Comparison of ENCODE assay signal across 2 cellular contexts in genomic region chrX:103586314-103586646, GRCh38.
TF ChIP-seq lines count a peak whose summit lies in the region.

No MANE protein-coding gene starts in this region.

TF ChIP-seq in endothelial cell of umbilical vein, 7 proteins besides CTCF, POLR2A, EP300 and RAD21:
- TF ChIP-seq POLR2AphosphoS5 (IDR thresholded peaks at IDR 0.05; ENCODE audit: insufficient read depth, low read depth, low read length) (no peak), JUN (IDR thresholded peaks at IDR 0.05; ENCODE audit: borderline replicate concordance, insufficient read depth, insufficient read length, low read depth) (no peak), MYC (IDR thresholded peaks at IDR 0.05; ENCODE audit: low read depth, low read length) (no peak), GATA2 (IDR thresholded peaks at IDR 0.05; ENCODE audit: insufficient read depth, insufficient read length, low read depth, low read length) (no peak), FOS (IDR thresholded peaks at IDR 0.05; ENCODE audit: borderline replicate concordance, insufficient read depth, low read length) (no peak), EZH2 (IDR thresholded peaks at IDR 0.05; ENCODE audit: borderline replicate concordance, low read depth, low read length, severe bottlenecking) (no peak)
- TF ChIP-seq, protein P1, sequence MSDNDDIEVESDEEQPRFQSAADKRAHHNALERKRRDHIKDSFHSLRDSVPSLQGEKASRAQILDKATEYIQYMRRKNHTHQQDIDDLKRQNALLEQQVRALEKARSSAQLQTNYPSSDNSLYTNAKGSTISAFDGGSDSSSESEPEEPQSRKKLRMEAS (IDR thresholded peaks at IDR 0.05; ENCODE audit: insufficient read depth, insufficient read length), result no peak

TF ChIP-seq in HEK293T, 16 proteins besides CTCF, POLR2A, EP300 and RAD21:
- no peak for TF ChIP-seq LEF1 (IDR thresholded peaks at IDR 0.05; ENCODE audit: borderline replicate concordance)
- no peak for TF ChIP-seq BHLHE40 (IDR thresholded peaks at IDR 0.05; ENCODE audit: borderline replicate concordance)
- TF ChIP-seq ARNT (IDR thresholded peaks at IDR 0.05), result no peak
- TF ChIP-seq CTBP1 (IDR thresholded peaks at IDR 0.05; ENCODE audit: borderline replicate concordance), result no peak
- TF ChIP-seq HDGF (IDR thresholded peaks at IDR 0.05; ENCODE audit: borderline replicate concordance), result no peak
- no peak for TF ChIP-seq FOXA1 (IDR thresholded peaks at IDR 0.05)
TF ChIP-seq in HEK293T: peak in this region for 0.
